ENCODE assay signal across 8 cellular contexts in genomic region chr7:50303894-50304157, GRCh38. TPM values are rescaled to one million over a fixed set of nuclear protein-coding genes. Genes with fewer than 3 reads are reported as not detected.
DNase-seq lines count a peak whose midpoint lies in the region; ATAC-seq and TF ChIP-seq lines count a peak whose summit lies in the region.

No MANE protein-coding gene starts in this region.

- H3K36me3 ChIP-seq in Peyer's patch (no peaks in the 10 kb centered on the region), iPS-18a (ENCODE audit: control insufficient read depth, low read depth, low read length) (no peaks in the 10 kb centered on the region)

- H3K9me3 ChIP-seq in Peyer's patch, result no peaks in the 10 kb centered on the region
- no peaks in the 10 kb centered on the region for H3K9me3 ChIP-seq in iPS-18a (ENCODE audit: control insufficient read depth, low read depth, low read length)

- peak in 2 of 3 donors; percentile 44 to 58 for DNase-seq in Peyer's patch
- no peak for DNase-seq in hippocampal formation (lab: John Stamatoyannopoulos, UW)
- no peak for DNase-seq in globus pallidus (ENCODE audit: low spot score)
- no peak for DNase-seq in DMS114 treated with DMSO at 0.1 percent for 48 hours (lab: John Stamatoyannopoulos, UW; ENCODE audit: unreplicated experiment)
- DNase-seq in NCI-H128 (lab: John Stamatoyannopoulos, UW; ENCODE audit: unreplicated experiment), result no peak

- H3K27ac ChIP-seq in Peyer's patch (peak overlapping the region; percentile 84 to 95 (median 87)), iPS-18a (ENCODE audit: low read length) (no peak overlapping the region)

- H3K4me3 ChIP-seq in Peyer's patch (peak overlapping the region; percentile 57 to 75 (median 64)), iPS-18a (ENCODE audit: low read length) (peak overlapping the region; percentile 62)

- ATAC-seq in GM18861 (IDR thresholded peaks at IDR 0.05; ENCODE audit: unreplicated experiment) (peak; percentile 20), HG02588 (IDR thresholded peaks at IDR 0.05; ENCODE audit: unreplicated experiment) (peak; percentile 22)

- TF ChIP-seq POLR2A in Peyer's patch (IDR thresholded peaks at IDR 0.05), result no peak

- TF ChIP-seq CTCF in Peyer's patch (IDR thresholded peaks at IDR 0.05), result no peak

- H3K9ac ChIP-seq in iPS-18a (ENCODE audit: low read length), result no peak overlapping the region

- H3K27me3 ChIP-seq in Peyer's patch (peaks cover 0 to 2% of the 10 kb centered on the region in 2 donors), iPS-18a (ENCODE audit: control insufficient read depth, insufficient read depth, low read length) (peaks cover 61% of the 10 kb centered on the region)

- H3K4me1 ChIP-seq in Peyer's patch (no peaks in the 10 kb centered on the region), iPS-18a (ENCODE audit: control insufficient read depth, low read depth, low read length) (peaks cover 13% of the 10 kb centered on the region)

RNA-seq across cellular contexts. Expression of gene IKZF1, which starts 0.7 kb away (rescaled TPM):
- 100 to 1,000 TPM in 1 of 4 donors, 10 to 100 TPM in 3; 25.3 to 108 (median 31.7) TPM for total RNA-seq in Peyer's patch

Comparison
In these comparisons a context has a peak if more than half of its experiments do, and no peak if none do; other contexts are left out.
1. DNase-seq: peak in Peyer's patch (2 of 3); none in hippocampal formation (0 of 2), globus pallidus (single experiment), DMS114 treated with DMSO at 0.1 percent for 48 hours (single experiment) and NCI-H128 (single experiment).